ENCODE assay signal across 15 cellular contexts in the genomic region with DNA sequence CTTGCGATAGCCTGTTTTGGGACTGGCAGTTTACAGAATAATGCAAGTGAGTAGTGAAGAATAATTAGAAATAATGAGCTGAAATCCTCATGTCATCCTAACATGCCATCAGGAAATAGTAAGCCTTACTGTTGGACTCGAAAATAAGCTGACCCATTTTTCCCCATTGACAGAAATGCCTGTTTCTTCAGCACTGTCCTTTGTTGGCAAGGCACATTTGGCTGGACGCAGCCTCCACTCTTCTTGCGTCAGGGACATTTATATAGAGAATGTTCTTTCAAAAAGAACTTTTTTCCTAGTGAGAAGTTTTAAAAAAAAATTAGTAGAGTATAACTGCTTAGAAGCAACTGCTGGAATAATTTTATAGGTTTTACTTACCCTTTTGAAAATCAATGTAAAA.
"Had no signal": no experiment of that assay in that cellular context is flagged by ENCODE, and none has a peak within 500 bp of the region (broad histone marks: within the 10 kb centered on the region; RNA-seq: fewer than 3 reads in every experiment).

No MANE protein-coding gene starts in this region.

- H3K4me3 ChIP-seq: heart left ventricle, neural progenitor cell, pancreas, thoracic aorta had no signal

- ATAC-seq: activated T-helper 17 cell treated with anti-CD3 and anti-CD28 coated beads, Interleukin-2, amount 50 U/mL, for 72 hours; esophagus mucosa; foreskin keratinocyte; pancreas; stimulated activated naive CD8-positive, alpha-beta T cell treated with anti-CD3 and anti-CD28 coated beads, Interleukin-15, amount 100 ng/mL, for 72 hours had no signal

- H3K9me3 ChIP-seq: heart left ventricle, pancreas, thoracic aorta had no signal

- H3K9ac ChIP-seq: neural progenitor cell had no signal

- DNase-seq: activated CD4-positive, alpha-beta T cell treated with anti-CD3 and anti-CD28 coated beads, Interleukin-2, amount 50 U/mL, for 1 hour; activated CD4-positive, CD25-positive, alpha-beta regulatory T cell; activated naive CD4-positive, alpha-beta T cell treated with anti-CD3 and anti-CD28 coated beads for 36 hours; activated T-cell treated with anti-CD3 and anti-CD28 coated beads for 4 hours; dermis blood vessel endothelial cell; foreskin keratinocyte; islet precursor cell; pancreas; stimulated activated CD4-positive, alpha-beta T cell treated with anti-CD3 and anti-CD28 coated beads, Interleukin-4, amount 100 ng/mL, for 1 hour; stimulated activated naive CD8-positive, alpha-beta T cell treated with anti-CD3 and anti-CD28 coated beads, Interleukin-15, amount 100 ng/mL, for 72 hours had no signal

- H3K27ac ChIP-seq: foreskin keratinocyte, neural progenitor cell, pancreas, thoracic aorta had no signal

- H3K27me3 ChIP-seq: foreskin keratinocyte, heart left ventricle, neural progenitor cell, pancreas had no signal

- H3K36me3 ChIP-seq: heart left ventricle, neural progenitor cell, pancreas, thoracic aorta had no signal
